17 cellular contexts compared by ENCODE assay signal in the genomic region with DNA sequence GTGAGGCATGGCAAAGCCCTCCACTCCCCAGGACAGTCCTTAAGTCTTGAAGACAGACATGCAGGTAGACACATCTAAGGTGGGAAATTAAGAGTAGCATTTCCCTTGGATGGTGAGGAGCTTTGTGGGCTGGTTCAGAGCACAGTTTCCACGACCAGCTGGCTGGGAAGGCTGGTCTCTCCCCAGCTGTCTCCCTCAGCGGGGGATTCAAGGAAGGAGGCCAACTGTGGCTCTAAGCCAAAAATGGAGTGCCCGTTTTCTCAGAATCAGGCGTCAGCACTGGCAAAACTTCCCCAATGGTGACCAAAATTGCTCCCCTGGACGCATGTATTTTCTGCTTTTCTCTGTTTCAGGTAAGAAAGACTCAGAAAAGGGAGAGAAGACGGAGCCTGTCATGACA.
DNase-seq lines count a peak whose midpoint lies in the region; ATAC-seq and TF ChIP-seq lines count a peak whose summit lies in the region.
"Had no signal": no experiment of that assay in that cellular context is flagged by ENCODE, and none has a peak within 500 bp of the region (broad histone marks: within the 10 kb centered on the region; RNA-seq: fewer than 3 reads in every experiment).

No MANE protein-coding gene starts in this region.

- H2BK120ac ChIP-seq in trophoblast cell (ENCODE audit: insufficient read depth, low read length, poor library complexity), result no peak overlapping the region

- H3K14ac ChIP-seq in trophoblast cell (ENCODE audit: low read length), result no peak overlapping the region

- no CpG with 5 or more reads among the region's 6 CpGs for WGBS in trophoblast cell (ENCODE audit: extremely low coverage, insufficient coverage, insufficient read length)
- WGBS in upper lobe of left lung, 2 donors, result 81 to 86% methylated on average over 6 of the region's 6 CpGs

- H2AK5ac ChIP-seq in trophoblast cell (ENCODE audit: low read length), result no peak overlapping the region

- no peak overlapping the region for H3K27ac Mint-ChIP-seq in activated T-helper 1 cell treated with anti-CD3 and anti-CD28 coated beads, Interleukin-12 subunit alpha, Interleukin-12 subunit beta, Interleukin-2, Interleukin-4 antibody, amounts not matched to agents 30 ng/mL and 10 ng/mL and 1 ng/mL, durations not matched to agents 14 hours and 24 hours and 36 hours
- H3K27ac Mint-ChIP-seq: T-cell had no signal

- no peak overlapping the region for H3K27ac ChIP-seq in trophoblast cell (ENCODE audit: low read depth, low read length)
- no peak overlapping the region for H3K27ac ChIP-seq in upper lobe of left lung

- peak; percentile 23 for DNase-seq in DMS 273 treated with DMSO at 0.1 percent for 48 hours (lab: John Stamatoyannopoulos, UW)
- DNase-seq in NCI-H1694 treated with DMSO at 0.1 percent for 48 hours (lab: John Stamatoyannopoulos, UW), result peak; percentile 68
- peak; percentile 46 for DNase-seq in cerebellar cortex (ENCODE audit: low spot score)
- DNase-seq in trophoblast cell, result no peak
- DNase-seq in upper lobe of left lung, result no peak
- DNase-seq in dermis blood vessel endothelial cell, result no peak
- no peak for DNase-seq in activated T-helper 1 cell treated with anti-CD3 and anti-CD28 coated beads, Interleukin-12 subunit alpha, Interleukin-12 subunit beta, Interleukin-2, Interleukin-4 antibody, amounts not matched to agents 30 ng/mL and 10 ng/mL and 1 ng/mL, durations not matched to agents 14 hours and 24 hours and 36 hours (ENCODE audit: low spot score)
- DNase-seq: DMS53; Kasumi-1; NCI-H1417 treated with DMSO at 0.1 percent for 48 hours; NCI-H2081 treated with DMSO at 0.1 percent for 48 hours; NCI-H510A treated with DMSO at 0.1 percent for 48 hours; NK-92 treated with Interleukin-12 subunit alpha and Interleukin-12 subunit beta, amount 100 ng/mL, for 24 hours; OCI-M1; T-cell had no signal

- H3K4me2 ChIP-seq in trophoblast cell (ENCODE audit: low read length), result no peak overlapping the region

- peaks cover 8% of the 10 kb centered on the region for H3K79me1 ChIP-seq in trophoblast cell (ENCODE audit: low read length)

- ATAC-seq in upper lobe of left lung (ENCODE audit: low FRiP score in 2 of 2), result no peak
- ATAC-seq: GM12878, T-cell had no signal

- no peak overlapping the region for H2AFZ ChIP-seq in trophoblast cell (ENCODE audit: insufficient read depth, low read length, poor library complexity)

- no peak overlapping the region for H3K23ac ChIP-seq in trophoblast cell (ENCODE audit: low read length)

- no peak overlapping the region for H4K8ac ChIP-seq in trophoblast cell (ENCODE audit: low read depth, low read length)

- no peak for TF ChIP-seq EP300 in upper lobe of left lung (IDR thresholded peaks at IDR 0.05)

- H3K18ac ChIP-seq in trophoblast cell (ENCODE audit: low read length), result no peak overlapping the region

- H3K4me1 ChIP-seq in trophoblast cell (ENCODE audit: control insufficient read depth in 1 of 2, insufficient read depth in 2 of 2, low read length in 2 of 2), result peaks cover 13% of the 10 kb centered on the region in 2 experiments
- no peaks in the 10 kb centered on the region for H3K4me1 ChIP-seq in upper lobe of left lung
- H3K4me1 ChIP-seq: HAP-1 had no signal

- no peak overlapping the region for H2BK5ac ChIP-seq in trophoblast cell (ENCODE audit: low read depth, low read length, poor library complexity)

- no peak for TF ChIP-seq CTCF in upper lobe of left lung (IDR thresholded peaks at IDR 0.05)

- H3K9me3 ChIP-seq in trophoblast cell (ENCODE audit: insufficient read depth, low read depth, low read length), result no peaks in the 10 kb centered on the region
- H3K9me3 ChIP-seq in upper lobe of left lung, result no peaks in the 10 kb centered on the region
- H3K9me3 ChIP-seq: HAP-1 had no signal

- H3K4me1 Mint-ChIP-seq in activated T-helper 1 cell treated with anti-CD3 and anti-CD28 coated beads, Interleukin-12 subunit alpha, Interleukin-12 subunit beta, Interleukin-2, Interleukin-4 antibody, amounts not matched to agents 30 ng/mL and 10 ng/mL and 1 ng/mL, durations not matched to agents 14 hours and 24 hours and 36 hours (ENCODE audit: low read depth), result no peaks in the 10 kb centered on the region
- H3K4me1 Mint-ChIP-seq: T-cell had no signal

- no peak overlapping the region for H3K9ac ChIP-seq in trophoblast cell (ENCODE audit: low read length)

- H3K4me3 Mint-ChIP-seq in activated T-helper 1 cell treated with anti-CD3 and anti-CD28 coated beads, Interleukin-12 subunit alpha, Interleukin-12 subunit beta, Interleukin-2, Interleukin-4 antibody, amounts not matched to agents 30 ng/mL and 10 ng/mL and 1 ng/mL, durations not matched to agents 14 hours and 24 hours and 36 hours, result no peak overlapping the region
- H3K4me3 Mint-ChIP-seq: T-cell had no signal

- H3K27me3 Mint-ChIP-seq in activated T-helper 1 cell treated with anti-CD3 and anti-CD28 coated beads, Interleukin-12 subunit alpha, Interleukin-12 subunit beta, Interleukin-2, Interleukin-4 antibody, amounts not matched to agents 30 ng/mL and 10 ng/mL and 1 ng/mL, durations not matched to agents 14 hours and 24 hours and 36 hours (ENCODE audit: insufficient read depth), result peaks cover 1% of the 10 kb centered on the region

- H4K91ac ChIP-seq in trophoblast cell (ENCODE audit: low read depth, low read length), result no peak overlapping the region

- H3K27me3 ChIP-seq in trophoblast cell (ENCODE audit: insufficient read depth, low read length) (no peaks in the 10 kb centered on the region), upper lobe of left lung (no peaks in the 10 kb centered on the region)

- no peaks in the 10 kb centered on the region for H3K36me3 Mint-ChIP-seq in activated T-helper 1 cell treated with anti-CD3 and anti-CD28 coated beads, Interleukin-12 subunit alpha, Interleukin-12 subunit beta, Interleukin-2, Interleukin-4 antibody, amounts not matched to agents 30 ng/mL and 10 ng/mL and 1 ng/mL, durations not matched to agents 14 hours and 24 hours and 36 hours (ENCODE audit: low read depth)
- H3K36me3 Mint-ChIP-seq: T-cell had no signal

- no peak overlapping the region for H4K12ac ChIP-seq in trophoblast cell (ENCODE audit: low read depth, low read length)

- no peaks in the 10 kb centered on the region for H3K36me3 ChIP-seq in trophoblast cell (ENCODE audit: control insufficient read depth in 1 of 2, insufficient read depth in 2 of 2, low read length in 2 of 2)
- no peaks in the 10 kb centered on the region for H3K36me3 ChIP-seq in upper lobe of left lung
- H3K36me3 ChIP-seq: HAP-1 had no signal

- H3K4me3 ChIP-seq in trophoblast cell (ENCODE audit: low read depth, low read length), result no peak overlapping the region
- no peak overlapping the region for H3K4me3 ChIP-seq in upper lobe of left lung
- H3K4me3 ChIP-seq: GM12878, HAP-1 had no signal

- TF ChIP-seq POLR2A in upper lobe of left lung (IDR thresholded peaks at IDR 0.05), result no peak

- H3K9me3 Mint-ChIP-seq in activated T-helper 1 cell treated with anti-CD3 and anti-CD28 coated beads, Interleukin-12 subunit alpha, Interleukin-12 subunit beta, Interleukin-2, Interleukin-4 antibody, amounts not matched to agents 30 ng/mL and 10 ng/mL and 1 ng/mL, durations not matched to agents 14 hours and 24 hours and 36 hours, result peaks cover 3% of the 10 kb centered on the region

- no peak overlapping the region for H3K4ac ChIP-seq in trophoblast cell (ENCODE audit: low read depth, low read length)

- intact Hi-C loops in activated T-helper 1 cell treated with anti-CD3 and anti-CD28 coated beads, Interleukin-12 subunit alpha, Interleukin-12 subunit beta, Interleukin-2, Interleukin-4 antibody, amounts not matched to agents 30 ng/mL and 10 ng/mL and 1 ng/mL, durations not matched to agents 14 hours and 24 hours and 36 hours (cut with micrococcal nuclease), result no loop called here

- peak overlapping the region; percentile 61 for H2BK12ac ChIP-seq in trophoblast cell (ENCODE audit: low read length)

- peaks cover 2% of the 10 kb centered on the region for H3K79me2 ChIP-seq in trophoblast cell (ENCODE audit: control insufficient read depth, insufficient read depth, low read length, poor library complexity)

Comparison
In these comparisons a context has a peak if more than half of its experiments do, and no peak if none do; other contexts are left out.
1. DNase-seq: peak in DMS 273 treated with DMSO at 0.1 percent for 48 hours (single experiment), NCI-H1694 treated with DMSO at 0.1 percent for 48 hours (single experiment) and cerebellar cortex (single experiment); none in trophoblast cell (0 of 2), upper lobe of left lung (0 of 2), dermis blood vessel endothelial cell (single experiment) and activated T-helper 1 cell treated with anti-CD3 and anti-CD28 coated beads, Interleukin-12 subunit alpha, Interleukin-12 subunit beta, Interleukin-2, Interleukin-4 antibody, amounts not matched to agents 30 ng/mL and 10 ng/mL and 1 ng/mL, durations not matched to agents 14 hours and 24 hours and 36 hours (single experiment).